8 cellular contexts compared by ENCODE assay signal in genomic region chr6:107957909-107958688, GRCh38. TPM values are rescaled to one million over a fixed set of nuclear protein-coding genes. Genes with fewer than 3 reads are reported as not detected.
DNase-seq lines count a peak whose midpoint lies in the region; TF ChIP-seq lines count a peak whose summit lies in the region.

SEC63 (minus strand) TSS chr6:107958208; CDS start chr6:107958009, 199 bp downstream.

- DNase-seq in COLO668 (lab: John Stamatoyannopoulos, UW; ENCODE audit: unreplicated experiment): peak; percentile 94
- DNase-seq in GM20000 (ENCODE audit: low spot score): peak; percentile 99
- DNase-seq in HT-29 (ENCODE audit: low spot score): peak; percentile 95
- DNase-seq in NK-92 treated with Interleukin-12 subunit alpha and Interleukin-12 subunit beta, amount 100 ng/mL, for 24 hours (lab: John Stamatoyannopoulos, UW): peak; percentile 96
- peak; percentile 99 for DNase-seq in activated CD8-positive, alpha-beta memory T cell treated with anti-CD3 and anti-CD28 coated beads for 24 hours
- DNase-seq in effector CD4-positive, alpha-beta T cell: peak; percentile 96
- peak; percentile 98 for DNase-seq in medulla oblongata (ENCODE audit: extremely low spot score)
- peak; percentile 95 to 97 (median 97) for DNase-seq in stimulated activated CD4-positive, alpha-beta T cell treated with anti-CD3 and anti-CD28 coated beads, TNF-alpha, amount 100 ng/mL, for 48 hours (ENCODE audit: low read depth in 3 of 3)

- TF ChIP-seq CTCF in GM20000 (IDR thresholded peaks at IDR 0.05; ENCODE audit: extremely low read depth, missing control alignments): no peak

RNA-seq across cellular contexts. Expression of gene SEC63, which starts in this region (rescaled TPM):
- 4.0 and 9.6 TPM in 2 replicates for total RNA-seq in HT-29 (2014; rRNA removed; shearing (Covaris generic))

Comparison
In these comparisons a context has a peak if more than half of its experiments do, and no peak if none do; other contexts are left out.
1. Peak in every context shown above with its lines: DNase-seq.